Comparison of ENCODE assay signal across 8 cellular contexts in genomic region chr19:42284641-42285341, GRCh38. TPM values are rescaled to one million over a fixed set of nuclear protein-coding genes. Genes with fewer than 3 reads are reported as not detected.
A peak's percentile ranks its signal among the peaks of the same experiment; 100 is the strongest.
DNase-seq lines count a peak whose midpoint lies in the region; ATAC-seq, FAIRE-seq and TF ChIP-seq lines count a peak whose summit lies in the region.

No MANE protein-coding gene starts in this region.

- POLR2A ChIA-PET in Caco-2 (lab: Charles Lee) (interaction anchor here (0.5 to 0.6 kb wide), 2 partner anchors 42 to 511 kb away, joined by 3 read pairs; partner anchors contain the start of gene GSK3A), IMR-90 (lab: Charles Lee; ENCODE audit: unreplicated experiment) (no interaction called here)

- no peak overlapping the region for H4K5ac ChIP-seq in IMR-90 (ENCODE audit: low read depth, low read length)

- intact Hi-C loops in Caco-2 (cut with micrococcal nuclease; ENCODE audit: unreplicated experiment) = no loop called here
- intact Hi-C loops in IMR-90 (cut with micrococcal nuclease) = no loop called here
- intact Hi-C loops in adrenal gland (cut with DNase I) = no loop called here
- intact Hi-C loops in kidney (cut with DNase I) = no loop called here
- intact Hi-C loops in posterior vena cava (cut with DNase I) = no loop called here

- ATAC-seq in IMR-90 (ENCODE audit: low read depth) = peak; percentile 0; the same call in 1 of the 2 replicates
- no peak for ATAC-seq in HG02885 (IDR thresholded peaks at IDR 0.05; ENCODE audit: poor library complexity, unreplicated experiment)

- peak overlapping the region; percentile 70 for H3K27ac ChIP-seq in IMR-90 (ENCODE audit: insufficient read depth, low read length)
- peak overlapping the region; percentile 40 to 100 (median 70) for H3K27ac ChIP-seq in adrenal gland
- peak overlapping the region; percentile 74 to 84 for H3K27ac ChIP-seq in kidney (ENCODE audit: low read depth in 2 of 2, low read length in 2 of 2)
- peak overlapping the region; percentile 93 for H3K27ac ChIP-seq in substantia nigra (ENCODE audit: low read depth, low read length, poor library complexity, severe bottlenecking)

- H2BK15ac ChIP-seq in IMR-90 (ENCODE audit: low read depth, low read length) = no peak overlapping the region

- H2BK20ac ChIP-seq in IMR-90 (ENCODE audit: low read depth, low read length) = no peak overlapping the region

- H4K20me1 ChIP-seq in IMR-90 (ENCODE audit: insufficient read depth, low read length) = peaks cover 38% of the 10 kb centered on the region

- dilution Hi-C loops in IMR-90 (cut with HindIII; ENCODE audit: low sequenced_read_pairs, unreplicated experiment) = no loop called here

- peak overlapping the region; percentile 16 for H2BK5ac ChIP-seq in IMR-90 (ENCODE audit: low read depth, low read length, poor library complexity, severe bottlenecking)

- peaks cover 19% of the 10 kb centered on the region for H3K4me1 Mint-ChIP-seq in Caco-2 (ENCODE audit: low read depth, unreplicated experiment)

- H3K9me1 ChIP-seq in IMR-90 (ENCODE audit: insufficient read depth, low read length) = peaks cover 16% of the 10 kb centered on the region

- 0% methylated on average over 20 of the region's 33 CpGs; no CpG with 5 or more reads in 1 of the 2 experiments for WGBS in IMR-90 (ENCODE audit: extremely low coverage in 2 of 2, insufficient read length in 1 of 2), 2 experiments
- 2 to 9% (median 5%) methylated on average over 20 to 33 of the region's 33 CpGs for WGBS in adrenal gland, 4 donors

- in situ Hi-C loops in IMR-90 (cut with MboI; ENCODE audit: low sequenced_read_pairs) = no loop called here

- no peak overlapping the region for H3K18ac ChIP-seq in IMR-90 (ENCODE audit: low read depth, low read length)

- H2AFZ ChIP-seq in IMR-90 (replicated peaks; ENCODE audit: low read length, poor library complexity) = peak overlapping the region; percentile 76

- H4K8ac ChIP-seq in IMR-90 (ENCODE audit: low read depth in 2 of 2, low read length in 2 of 2) = peak overlapping the region in 1 of 2 experiments; percentile 15; a peak in 1 of 4 replicates

- peak overlapping the region; percentile 96 for H3K4me3 Mint-ChIP-seq in Caco-2 (ENCODE audit: unreplicated experiment)

- no peak for FAIRE-seq in kidney (lab: Jason Lieb, UNC)

- no peak overlapping the region for H2BK120ac ChIP-seq in IMR-90 (ENCODE audit: low read depth, low read length)

- H3K23ac ChIP-seq in IMR-90 (ENCODE audit: low read depth, low read length) = peak overlapping the region; percentile 68

- BruUV-seq in Caco-2 (replicated peaks; lab: Mats Ljungman, UMichigan) (no TSS peak), IMR-90 (replicated peaks; lab: Mats Ljungman, UMichigan) (no TSS peak)

- DNase-seq in Caco-2 (peak in 1 of 2 experiments; percentile 42), IMR-90 (no peak), adrenal gland (peak in 4 of 7 donors; percentile 43 to 70 (median 51)), kidney (peak; percentile 88), substantia nigra (lab: John Stamatoyannopoulos, UW) (peak in 10 of 49 donors; percentile 19 to 77 (median 41)), COLO829 (ENCODE audit: low spot score) (no peak), posterior vena cava (ENCODE audit: low spot score) (no peak)

- no peak for TF ChIP-seq POLR2A in IMR-90 (IDR thresholded peaks at IDR 0.05; ENCODE audit: low read depth, low read length)
- TF ChIP-seq POLR2A in adrenal gland (IDR thresholded peaks at IDR 0.05) = no peak

- H3K4ac ChIP-seq in IMR-90 (ENCODE audit: low read depth, low read length) = peak overlapping the region; percentile 44

- no peaks in the 10 kb centered on the region for H3K27me3 Mint-ChIP-seq in Caco-2 (ENCODE audit: insufficient read depth, unreplicated experiment)

- H3K9me3 ChIP-seq in Caco-2 (no peaks in the 10 kb centered on the region), IMR-90 (ENCODE audit: control insufficient read depth, insufficient read depth, low read length) (no peaks in the 10 kb centered on the region), adrenal gland (replicated peaks in 1 of 3) (no peaks in the 10 kb centered on the region), kidney (ENCODE audit: control insufficient read depth in 1 of 2, low read length in 2 of 2) (no peaks in the 10 kb centered on the region)

- peak overlapping the region; percentile 61 for H3K27ac Mint-ChIP-seq in Caco-2 (ENCODE audit: unreplicated experiment)

- H3K36me3 ChIP-seq in Caco-2 (ENCODE audit: control insufficient read depth, insufficient read depth, low read length) = no peaks in the 10 kb centered on the region
- H3K36me3 ChIP-seq in IMR-90 (ENCODE audit: control insufficient read depth, insufficient read depth, low read length) = peaks cover 29% of the 10 kb centered on the region
- peaks cover 0 to 30% of the 10 kb centered on the region in 2 donors for H3K36me3 ChIP-seq in adrenal gland (replicated peaks in 1 of 2)
- H3K36me3 ChIP-seq in kidney (ENCODE audit: control insufficient read depth in 1 of 2, insufficient read depth in 2 of 2, low read length in 2 of 2) = peaks cover 12 to 24% of the 10 kb centered on the region in 2 donors

- TF ChIP-seq CTCF in Caco-2 (IDR thresholded peaks at IDR 0.05; ENCODE audit: insufficient read depth in 1 of 2, low read depth in 1 of 2, low read length in 1 of 2, severe bottlenecking in 1 of 2, unreplicated experiment in 1 of 2) (no peak), IMR-90 (conservative IDR thresholded peaks at IDR 0.05; ENCODE audit: low read depth, low read length) (no peak), adrenal gland (IDR thresholded peaks at IDR 0.05) (no peak), kidney (IDR thresholded peaks at IDR 0.05; ENCODE audit: borderline replicate concordance, extremely low read depth, insufficient read depth) (no peak)

- no peak overlapping the region; the same call in none of the 2 replicates for H3K56ac ChIP-seq in IMR-90 (ENCODE audit: extremely low read depth, insufficient read depth, low read length)

- CTCF ChIA-PET in Caco-2 (lab: Charles Lee) = interaction anchor here (0.6 to 0.7 kb wide), 2 partner anchors 42 to 48 kb away, joined by 3 to 4 read pairs; no protein-coding TSS in a partner anchor
- CTCF ChIA-PET in IMR-90 (lab: Yijun Ruan, JAX) = interaction anchor here (0.7 kb wide), 1 partner anchor 125 kb away, joined by 4 read pairs; no protein-coding TSS in a partner anchor

- peaks cover 27 to 60% of the 10 kb centered on the region in 2 experiments for H3K79me1 ChIP-seq in IMR-90 (ENCODE audit: low read depth in 1 of 2, low read length in 2 of 2)

- H3K9me3 Mint-ChIP-seq in Caco-2 (ENCODE audit: unreplicated experiment) = no peaks in the 10 kb centered on the region

- peak overlapping the region; percentile 94 for H3K4me2 ChIP-seq in IMR-90 (ENCODE audit: low read depth, low read length)

- H3K4me1 ChIP-seq in Caco-2 (peaks cover 32% of the 10 kb centered on the region), IMR-90 (ENCODE audit: control insufficient read depth, insufficient read depth, low read length) (peaks cover 39% of the 10 kb centered on the region), adrenal gland (replicated peaks in 1 of 2) (peaks cover 49 to 51% of the 10 kb centered on the region in 2 donors), kidney (ENCODE audit: control insufficient read depth in 1 of 2, insufficient read depth in 1 of 2, low read depth in 1 of 2, low read length in 2 of 2) (peaks cover 35 to 38% of the 10 kb centered on the region in 2 donors)

- no peak for TF ChIP-seq RAD21 in IMR-90 (IDR thresholded peaks at IDR 0.05; ENCODE audit: low read length)

- H2AK9ac ChIP-seq in IMR-90 (replicated peaks; ENCODE audit: low read depth, low read length, poor library complexity) = peak overlapping the region; percentile 98

- H3K14ac ChIP-seq in IMR-90 (replicated peaks; ENCODE audit: low read depth, low read length) = peak overlapping the region; percentile 81

- H3K27me3 ChIP-seq in Caco-2 (replicated peaks; ENCODE audit: control insufficient read depth, insufficient read depth, low read length) (no peaks in the 10 kb centered on the region), IMR-90 (ENCODE audit: control insufficient read depth, insufficient read depth, low read length) (no peaks in the 10 kb centered on the region), adrenal gland (no peaks in the 10 kb centered on the region)

- H2AK5ac ChIP-seq in IMR-90 (ENCODE audit: low read depth, low read length) = peak overlapping the region; percentile 90

- H3K9ac ChIP-seq in IMR-90 (ENCODE audit: low read depth, low read length) (peak overlapping the region; percentile 89), kidney (ENCODE audit: low read length in 2 of 2) (peak overlapping the region; percentile 67 to 86)

- peaks cover 23% of the 10 kb centered on the region for H3K36me3 Mint-ChIP-seq in Caco-2 (ENCODE audit: insufficient read depth, unreplicated experiment)

- peak overlapping the region; percentile 64 for H3K4me3 ChIP-seq in Caco-2 (ENCODE audit: low read depth, low read length)
- peak overlapping the region; percentile 89 for H3K4me3 ChIP-seq in IMR-90 (ENCODE audit: insufficient read depth, low read depth, low read length)
- peak overlapping the region in 2 of 4 donors; percentile 48 to 89 for H3K4me3 ChIP-seq in adrenal gland
- peak overlapping the region; percentile 74 to 75 for H3K4me3 ChIP-seq in kidney (ENCODE audit: low read length in 2 of 2)

- H4K91ac ChIP-seq in IMR-90 (ENCODE audit: insufficient read depth, low read depth, low read length) = peak overlapping the region; percentile 8; the same call in 1 of the 2 replicates

RNA-seq across cellular contexts. Expression of gene CIC, which starts 15.7 kb away (rescaled TPM):
- total RNA-seq in Caco-2 (2022) = 44.8 and 47.8 TPM in 2 replicates
- 1.8 and 2.5 TPM in 2 replicates for total RNA-seq in IMR-90 (2012; rRNA removed)
- polyA plus RNA-seq in IMR-90 (2012; rRNA removed) = 23.2 and 27.3 TPM in 2 replicates
- 20.0 and 22.5 TPM in 2 replicates for polyA plus RNA-seq in IMR-90 (2012; cell fraction: cytosol; rRNA removed)
- polyA plus RNA-seq in IMR-90 (2012; cell fraction: nucleus; rRNA removed; ENCODE audit: low replicate concordance) = 50.1 and 139 TPM in 2 replicates
- 100 to 1,000 TPM in 1 of 8 donors, 10 to 100 TPM in 7; 48.7 to 119 (median 72.7) TPM for total RNA-seq in adrenal gland
- polyA plus RNA-seq in adrenal gland = 100 to 1,000 TPM in 1 of 3 donors, 10 to 100 TPM in 2; 13.3 to 171 (median 61.7) TPM
- 90.9 TPM for total RNA-seq in kidney
- polyA plus RNA-seq in kidney (ENCODE audit: insufficient read depth, low read depth, low replicate concordance) = 18.8 TPM
- total RNA-seq in posterior vena cava = 10 to 100 TPM; 57.7 to 79.0 TPM

RNA-seq across cellular contexts. Expression of gene PRR19, which starts 17.1 kb away (rescaled TPM):
- total RNA-seq in Caco-2 (2022) (2.8 and 2.9 TPM in 2 replicates), IMR-90 (2012; rRNA removed) (0.28 and 0.36 TPM in 2 replicates), adrenal gland (1 to 10 TPM in 7 of 8 donors, under 1 TPM in 1; 0.78 to 2.5 (median 1.6) TPM), kidney (0.47 TPM), posterior vena cava (under 1 TPM in 1 of 2 donors, not detected in 1; 0.19 TPM)
- polyA plus RNA-seq in IMR-90 (2012; rRNA removed) (1.6 and 1.8 TPM in 2 replicates), adrenal gland (1 to 10 TPM in 2 of 3 donors, under 1 TPM in 1; 0.51 to 2.3 (median 1.2) TPM), kidney (ENCODE audit: insufficient read depth, low read depth, low replicate concordance) (0.71 TPM)
- 0.79 and 1.7 TPM in 2 replicates for polyA plus RNA-seq in IMR-90 (2012; cell fraction: cytosol; rRNA removed)
- polyA plus RNA-seq in IMR-90 (2012; cell fraction: nucleus; rRNA removed; ENCODE audit: low replicate concordance) = 0.60 and 1.5 TPM in 2 replicates

RNA-seq across cellular contexts. Expression of gene PAFAH1B3, which starts 17.6 kb away (rescaled TPM):
- total RNA-seq in Caco-2 (2022) = 94.0 and 103 TPM in 2 replicates
- 71.2 and 76.4 TPM in 2 replicates for total RNA-seq in IMR-90 (2012; rRNA removed)
- 64.3 and 69.7 TPM in 2 replicates for polyA plus RNA-seq in IMR-90 (2012; rRNA removed)
- polyA plus RNA-seq in IMR-90 (2012; cell fraction: cytosol; rRNA removed) = 92.1 and 108 TPM in 2 replicates
- 40.0 and 79.4 TPM in 2 replicates for polyA plus RNA-seq in IMR-90 (2012; cell fraction: nucleus; rRNA removed; ENCODE audit: low replicate concordance)
- 10 to 100 TPM; 22.7 to 41.3 (median 33.4) TPM for total RNA-seq in adrenal gland
- 10 to 100 TPM; 15.9 to 56.4 (median 37.0) TPM for polyA plus RNA-seq in adrenal gland
- total RNA-seq in kidney = 22.0 TPM
- polyA plus RNA-seq in kidney (ENCODE audit: insufficient read depth, low read depth, low replicate concordance) = 38.3 TPM
- 1 to 10 TPM; 5.7 to 5.8 TPM for total RNA-seq in posterior vena cava

RNA-seq across cellular contexts. Expression of gene TMEM145, which starts 28.3 kb away (rescaled TPM):
- total RNA-seq in Caco-2 (2022) (2.2 and 2.5 TPM in 2 replicates), IMR-90 (2012; rRNA removed) (under 0.01 and 2.5 TPM in 2 replicates), adrenal gland (1 to 10 TPM in 5 of 8 donors, not detected in 3; 2.3 to 5.9 (median 2.8) TPM), kidney (not detected), posterior vena cava (under 1 TPM in 1 of 2 donors, not detected in 1; 0.14 TPM)
- polyA plus RNA-seq in IMR-90 (2012; rRNA removed) (0.09 and 0.41 TPM in 2 replicates), adrenal gland (10 to 100 TPM in 1 of 3 donors, 1 to 10 TPM in 2; 4.5 to 31.7 (median 5.4) TPM), kidney (ENCODE audit: insufficient read depth, low read depth, low replicate concordance) (not detected)
- 0.10 and 0.20 TPM in 2 replicates for polyA plus RNA-seq in IMR-90 (2012; cell fraction: cytosol; rRNA removed)
- 1.5 and 2.9 TPM in 2 replicates for polyA plus RNA-seq in IMR-90 (2012; cell fraction: nucleus; rRNA removed; ENCODE audit: low replicate concordance)

RNA-seq across cellular contexts. Expression of gene ERF, which starts 29.9 kb away (rescaled TPM):
- total RNA-seq in Caco-2 (2022) (134 and 149 TPM in 2 replicates), IMR-90 (2012; rRNA removed) (5.2 and 6.1 TPM in 2 replicates), adrenal gland (10 to 100 TPM; 27.0 to 71.2 (median 55.1) TPM), kidney (61.2 TPM), posterior vena cava (10 to 100 TPM; 47.9 to 54.5 TPM)
- polyA plus RNA-seq in IMR-90 (2012; rRNA removed) (32.4 and 50.9 TPM in 2 replicates), adrenal gland (100 to 1,000 TPM in 1 of 3 donors, 10 to 100 TPM in 2; 14.3 to 147 (median 44.1) TPM), kidney (ENCODE audit: insufficient read depth, low read depth, low replicate concordance) (31.1 TPM)
- 21.0 and 43.3 TPM in 2 replicates for polyA plus RNA-seq in IMR-90 (2012; cell fraction: cytosol; rRNA removed)
- 185 and 200 TPM in 2 replicates for polyA plus RNA-seq in IMR-90 (2012; cell fraction: nucleus; rRNA removed; ENCODE audit: low replicate concordance)

Comparison
In these comparisons a context has a peak if more than half of its experiments do, and no peak if none do; other contexts are left out.
1. DNase-seq: peak in adrenal gland (4 of 7) and kidney (single experiment); none in IMR-90 (single experiment), COLO829 (single experiment) and posterior vena cava (single experiment).
2. RNA of gene CIC, which starts 15.7 kb away (total RNA-seq): 90.9 TPM in kidney (single experiment), 57.7 to 79.0 TPM in posterior vena cava, 48.7 to 119 TPM in adrenal gland and 44.8 to 47.8 TPM in Caco-2; 1.8 to 2.5 TPM in IMR-90; every median in the first group is over 10 times any median in the second.
3. Peak in every context shown above with its lines, with median percentiles within 50 percentile points of each other: H3K27ac ChIP-seq.